In the genomic region with DNA sequence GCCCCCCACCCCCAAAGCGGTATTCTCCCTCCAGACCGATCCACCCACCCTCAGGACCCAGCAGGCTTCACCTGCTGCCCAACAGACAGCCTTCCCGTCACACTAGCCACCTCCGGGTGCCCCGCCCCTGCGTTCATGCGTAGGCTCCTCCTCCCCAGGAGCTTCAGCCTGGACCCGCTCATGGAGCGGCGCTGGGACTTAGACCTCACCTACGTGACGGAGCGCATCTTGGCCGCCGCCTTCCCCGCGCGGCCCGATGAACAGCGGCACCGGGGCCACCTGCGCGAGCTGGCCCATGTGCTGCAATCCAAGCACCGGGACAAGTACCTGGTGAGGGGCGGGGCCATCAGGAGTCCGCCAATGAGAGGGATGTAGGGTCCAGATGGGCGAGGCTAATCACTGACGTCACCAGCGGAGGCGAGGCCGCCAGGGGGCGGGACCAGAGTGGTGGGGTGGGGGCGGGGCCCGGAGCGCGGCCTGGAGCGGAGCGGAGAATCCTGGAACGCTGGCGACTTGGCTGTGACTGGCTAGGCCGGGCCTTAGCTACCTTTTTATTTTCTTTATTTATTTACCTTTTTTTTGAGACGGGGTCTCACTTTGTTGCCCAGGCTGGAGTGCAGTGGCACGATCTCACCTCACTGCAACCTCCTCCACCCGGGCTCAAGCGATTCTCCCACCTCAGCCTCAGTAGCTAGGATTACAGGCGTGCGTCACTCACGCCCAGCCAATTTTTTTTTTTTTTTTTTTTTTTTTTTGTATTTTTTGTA, we compare ENCODE assay signal across 8 cellular contexts. TPM values are rescaled to one million over a fixed set of nuclear protein-coding genes. Genes with fewer than 3 reads are reported as not detected.
A peak's percentile ranks its signal among the peaks of the same experiment; 100 is the strongest.
DNase-seq lines count a peak whose midpoint lies in the region; ATAC-seq and TF ChIP-seq lines count a peak whose summit lies in the region.

No MANE protein-coding gene starts in this region.

- H4K5ac ChIP-seq in IMR-90 (ENCODE audit: low read depth, low read length), result no peak overlapping the region

- WGBS in IMR-90 (ENCODE audit: extremely low coverage in 2 of 2, insufficient read length in 1 of 2), 2 experiments, result 10% methylated on average over 2 of the region's 48 CpGs; no CpG with 5 or more reads in 1 of the 2 experiments

- H3K4me1 Mint-ChIP-seq in naive thymus-derived CD8-positive, alpha-beta T cell, result peaks cover 7 to 21% (median 16%) of the 10 kb centered on the region in 4 donors
- H3K4me1 Mint-ChIP-seq in stimulated activated memory B cell treated with anti-CD40 and anti-IgM and Interleukin-4, amounts not matched to agents 10 μg/mL and 1 μg/mL and 100 μg/mL, for 72 hours, result peaks cover 12% of the 10 kb centered on the region

- H3K79me2 ChIP-seq in OCI-LY7 (ENCODE audit: insufficient read depth, low read depth, low read length), result no peaks in the 10 kb centered on the region

- peak; percentile 97 for DNase-seq in D341Med (ENCODE audit: low spot score)
- peak; percentile 77 for DNase-seq in IMR-90
- DNase-seq in OCI-LY7 (ENCODE audit: low spot score), result peak; percentile 93
- DNase-seq in activated T-helper 1 cell treated with anti-CD3 and anti-CD28 coated beads, Interleukin-2, amount 50 U/mL, for 16 hours (ENCODE audit: low read depth in 1 of 2, low spot score in 1 of 2), result peak; percentile 80 to 86
- DNase-seq in fibroblast of mammary gland (ENCODE audit: low read depth), result peak; percentile 85
- DNase-seq in naive thymus-derived CD8-positive, alpha-beta T cell, result peak; percentile 87 to 96 (median 92)

- H2AK9ac ChIP-seq in IMR-90 (replicated peaks; ENCODE audit: low read depth, low read length, poor library complexity), result peak overlapping the region; percentile 96

- peak overlapping the region; percentile 90 for H2AFZ ChIP-seq in IMR-90 (replicated peaks; ENCODE audit: low read length, poor library complexity)
- peak overlapping the region; percentile 83 for H2AFZ ChIP-seq in OCI-LY7 (ENCODE audit: low read length)

- H3K9me3 ChIP-seq in IMR-90 (ENCODE audit: control insufficient read depth, insufficient read depth, low read length) (no peaks in the 10 kb centered on the region), OCI-LY7 (ENCODE audit: low read length) (no peaks in the 10 kb centered on the region)

- H3K4me3 ChIP-seq in IMR-90 (ENCODE audit: insufficient read depth, low read depth, low read length), result peak overlapping the region; percentile 35
- peak overlapping the region; percentile 75 for H3K4me3 ChIP-seq in OCI-LY7 (ENCODE audit: low read depth, low read length, poor library complexity, severe bottlenecking)
- peak overlapping the region; percentile 36 for H3K4me3 ChIP-seq in fibroblast of mammary gland (ENCODE audit: control insufficient read depth, low read depth, low read length)

- H3K4me1 ChIP-seq in IMR-90 (ENCODE audit: control insufficient read depth, insufficient read depth, low read length) (peaks cover 38% of the 10 kb centered on the region), OCI-LY7 (ENCODE audit: insufficient read depth, low read length, poor library complexity, severe bottlenecking) (peaks cover 10% of the 10 kb centered on the region)

- no peak for TF ChIP-seq RAD21 in IMR-90 (IDR thresholded peaks at IDR 0.05; ENCODE audit: low read length)

- peak overlapping the region; percentile 63 for H3K4ac ChIP-seq in IMR-90 (ENCODE audit: low read depth, low read length)

- dilution Hi-C loops in IMR-90 (cut with HindIII; ENCODE audit: low sequenced_read_pairs, unreplicated experiment), result no loop called here

- no peak overlapping the region for H2BK5ac ChIP-seq in IMR-90 (ENCODE audit: low read depth, low read length, poor library complexity, severe bottlenecking)

- H3K79me1 ChIP-seq in IMR-90 (ENCODE audit: low read depth in 1 of 2, low read length in 2 of 2), result peaks cover 5 to 52% of the 10 kb centered on the region in 2 experiments; a peak in 3 of 4 replicates

- CTCF ChIA-PET in IMR-90 (lab: Yijun Ruan, JAX) (no interaction called here), OCI-LY7 (lab: Charles Lee; ENCODE audit: unreplicated experiment) (interaction anchor here (0.6 to 1.1 kb wide), 5 partner anchors 12 to 411 kb away, joined by 3 to 6 read pairs (median 5); no protein-coding TSS in a partner anchor)

- H3K9me2 ChIP-seq in OCI-LY7 (ENCODE audit: insufficient read depth, low read length), result no peaks in the 10 kb centered on the region

- peaks cover 52% of the 10 kb centered on the region for H3K36me3 ChIP-seq in IMR-90 (ENCODE audit: control insufficient read depth, insufficient read depth, low read length)
- H3K36me3 ChIP-seq in OCI-LY7 (ENCODE audit: insufficient read depth, low read length), result no peaks in the 10 kb centered on the region

- H3K9me3 Mint-ChIP-seq in naive thymus-derived CD8-positive, alpha-beta T cell, result no peaks in the 10 kb centered on the region
- H3K9me3 Mint-ChIP-seq in stimulated activated memory B cell treated with anti-CD40 and anti-IgM and Interleukin-4, amounts not matched to agents 10 μg/mL and 1 μg/mL and 100 μg/mL, for 72 hours, result no peaks in the 10 kb centered on the region

- peaks cover 21% of the 10 kb centered on the region for H3K9me1 ChIP-seq in IMR-90 (ENCODE audit: insufficient read depth, low read length)

- H4K20me1 ChIP-seq in IMR-90 (ENCODE audit: insufficient read depth, low read length) (peaks cover 16% of the 10 kb centered on the region), OCI-LY7 (ENCODE audit: insufficient read depth, low read length) (no peaks in the 10 kb centered on the region)

- H2BK20ac ChIP-seq in IMR-90 (ENCODE audit: low read depth, low read length), result no peak overlapping the region

- TF ChIP-seq POLR2A in IMR-90 (IDR thresholded peaks at IDR 0.05; ENCODE audit: low read depth, low read length), result no peak

- TF ChIP-seq CTCF in IMR-90 (conservative IDR thresholded peaks at IDR 0.05; ENCODE audit: low read depth, low read length) (no peak), OCI-LY7 (conservative IDR thresholded peaks at IDR 0.05; ENCODE audit: low read length) (no peak), fibroblast of mammary gland (conservative IDR thresholded peaks at IDR 0.05; ENCODE audit: control insufficient read depth, insufficient read depth, low read depth, low read length) (no peak)

- POLR2A ChIA-PET in IMR-90 (lab: Charles Lee; ENCODE audit: unreplicated experiment) (interaction anchor here (0.6 kb wide), 1 partner anchor 79 kb away, joined by 8 read pairs; no protein-coding TSS in a partner anchor), OCI-LY7 (lab: Charles Lee) (interaction anchor here (0.5 to 2.5 kb wide), 10 partner anchors 12 to 1293 kb away, joined by 3 to 7 read pairs (median 4); a partner anchor contains a TSS)
- POLR2A ChIA-PET in naive thymus-derived CD8-positive, alpha-beta T cell (lab: Charles Lee), result interaction anchor here (0.5 to 3.9 kb wide), 16 partner anchors 10 to 471 kb away, joined by 3 to 16 read pairs (median 3); a partner anchor contains a TSS

- H3K27ac ChIP-seq in IMR-90 (ENCODE audit: insufficient read depth, low read length) (peak overlapping the region; percentile 20; the same call in 1 of the 2 replicates), OCI-LY7 (ENCODE audit: low read depth, low read length, poor library complexity, severe bottlenecking) (no peak overlapping the region)

- peak overlapping the region; percentile 17; the same call in 1 of the 2 replicates for H2BK120ac ChIP-seq in IMR-90 (ENCODE audit: low read depth, low read length)

- H2AK5ac ChIP-seq in IMR-90 (ENCODE audit: low read depth, low read length), result peak overlapping the region; percentile 79

- no peak overlapping the region for H3K14ac ChIP-seq in IMR-90 (replicated peaks; ENCODE audit: low read depth, low read length)

- in situ Hi-C loops in IMR-90 (cut with MboI; ENCODE audit: low sequenced_read_pairs), result no loop called here

- no peaks in the 10 kb centered on the region for H3K36me3 Mint-ChIP-seq in naive thymus-derived CD8-positive, alpha-beta T cell
- H3K36me3 Mint-ChIP-seq in stimulated activated memory B cell treated with anti-CD40 and anti-IgM and Interleukin-4, amounts not matched to agents 10 μg/mL and 1 μg/mL and 100 μg/mL, for 72 hours, result no peaks in the 10 kb centered on the region

- peaks cover 0 to 2% (median 0%) of the 10 kb centered on the region in 5 donors for H3K27me3 Mint-ChIP-seq in naive thymus-derived CD8-positive, alpha-beta T cell
- H3K27me3 Mint-ChIP-seq in stimulated activated memory B cell treated with anti-CD40 and anti-IgM and Interleukin-4, amounts not matched to agents 10 μg/mL and 1 μg/mL and 100 μg/mL, for 72 hours, result peaks cover 11% of the 10 kb centered on the region

- peak overlapping the region; percentile 82 to 97 (median 94) for H3K27ac Mint-ChIP-seq in naive thymus-derived CD8-positive, alpha-beta T cell
- peak overlapping the region; percentile 92 for H3K27ac Mint-ChIP-seq in stimulated activated memory B cell treated with anti-CD40 and anti-IgM and Interleukin-4, amounts not matched to agents 10 μg/mL and 1 μg/mL and 100 μg/mL, for 72 hours

- BruUV-seq in IMR-90 (replicated peaks; lab: Mats Ljungman, UMichigan) (no TSS peak), OCI-LY7 (replicated peaks; lab: Mats Ljungman, UMichigan) (no TSS peak)

- no peak overlapping the region for H3K18ac ChIP-seq in IMR-90 (ENCODE audit: low read depth, low read length)

- intact Hi-C loops in IMR-90 (cut with micrococcal nuclease), result loop anchor here (5.0 kb wide), 1 partner anchor 243 kb away; a partner anchor contains a TSS
- intact Hi-C loops in OCI-LY7 (cut with micrococcal nuclease; ENCODE audit: unreplicated experiment), result loop anchor here (1.0 kb wide), 1 partner anchor 25 kb away; a partner anchor contains a TSS

- H3K4me2 ChIP-seq in IMR-90 (ENCODE audit: low read depth, low read length) (peak overlapping the region; percentile 81), OCI-LY7 (ENCODE audit: low read length) (peak overlapping the region; percentile 81)

- no peak overlapping the region for H3K23ac ChIP-seq in IMR-90 (ENCODE audit: low read depth, low read length)

- H2BK15ac ChIP-seq in IMR-90 (ENCODE audit: low read depth, low read length), result no peak overlapping the region

- peak overlapping the region; percentile 90 to 99 (median 96) for H3K4me3 Mint-ChIP-seq in naive thymus-derived CD8-positive, alpha-beta T cell
- peak overlapping the region; percentile 95 for H3K4me3 Mint-ChIP-seq in stimulated activated memory B cell treated with anti-CD40 and anti-IgM and Interleukin-4, amounts not matched to agents 10 μg/mL and 1 μg/mL and 100 μg/mL, for 72 hours

- H4K91ac ChIP-seq in IMR-90 (ENCODE audit: insufficient read depth, low read depth, low read length), result peak overlapping the region; percentile 33; the same call in 1 of the 2 replicates

- 0 out of 2 replicates have a peak overlapping the region, but pooled peaks have one; percentile 32 for H3K9ac ChIP-seq in IMR-90 (ENCODE audit: low read depth, low read length)

- ATAC-seq in GM21423 (IDR thresholded peaks at IDR 0.05; ENCODE audit: unreplicated experiment) (peak; percentile 88), IMR-90 (ENCODE audit: low read depth) (peak; percentile 39)
- peak; percentile 89 for ATAC-seq in naive thymus-derived CD8-positive, alpha-beta T cell
- ATAC-seq in stimulated activated memory B cell treated with anti-CD40 and anti-IgM and Interleukin-4, amounts not matched to agents 10 μg/mL and 1 μg/mL and 100 μg/mL, for 72 hours, result peak; percentile 95

- H3K56ac ChIP-seq in IMR-90 (ENCODE audit: extremely low read depth, insufficient read depth, low read length), result no peak overlapping the region

- peak overlapping the region in 1 of 2 experiments; percentile 67; a peak in 2 of 4 replicates for H4K8ac ChIP-seq in IMR-90 (ENCODE audit: low read depth in 2 of 2, low read length in 2 of 2)

- H3K27me3 ChIP-seq in IMR-90 (ENCODE audit: control insufficient read depth, insufficient read depth, low read length), result no peaks in the 10 kb centered on the region

RNA-seq across cellular contexts. Expression of a gene that starts 4.4 kb away (rescaled TPM):
- total RNA-seq in IMR-90 (2012; rRNA removed) (10.4 and 10.6 TPM in 2 replicates), OCI-LY7 (2022) (1.3 and 1.6 TPM in 2 replicates)
- 67.2 and 68.0 TPM in 2 replicates for polyA plus RNA-seq in IMR-90 (2012; rRNA removed)
- polyA plus RNA-seq in IMR-90 (2012; cell fraction: cytosol; rRNA removed), result 18.8 and 35.8 TPM in 2 replicates
- polyA plus RNA-seq in IMR-90 (2012; cell fraction: nucleus; rRNA removed; ENCODE audit: low replicate concordance), result 243 and 578 TPM in 2 replicates
- 0.25 TPM in 1 of 2 replicates, not detected in the other for total RNA-seq in OCI-LY7 (2014; rRNA removed; shearing (Covaris generic))
- 1 to 10 TPM; 2.4 to 3.0 TPM for total RNA-seq in naive thymus-derived CD8-positive, alpha-beta T cell
- under 1 TPM in 2 of 3 donors, not detected in 1; 0.13 to 0.19 TPM for polyA plus RNA-seq in naive thymus-derived CD8-positive, alpha-beta T cell

RNA-seq across cellular contexts. Expression of a gene that starts 24.9 kb away (rescaled TPM):
- total RNA-seq in IMR-90 (2012; rRNA removed) (21.7 and 25.6 TPM in 2 replicates), OCI-LY7 (2022) (17.2 and 20.5 TPM in 2 replicates)
- polyA plus RNA-seq in IMR-90 (2012; rRNA removed), result 27.8 and 28.8 TPM in 2 replicates
- 20.9 and 26.7 TPM in 2 replicates for polyA plus RNA-seq in IMR-90 (2012; cell fraction: cytosol; rRNA removed)
- 24.4 and 31.3 TPM in 2 replicates for polyA plus RNA-seq in IMR-90 (2012; cell fraction: nucleus; rRNA removed; ENCODE audit: low replicate concordance)
- 7.3 and 10.9 TPM in 2 replicates for total RNA-seq in OCI-LY7 (2014; rRNA removed; shearing (Covaris generic))
- 10 to 100 TPM; 47.8 to 50.0 TPM for total RNA-seq in naive thymus-derived CD8-positive, alpha-beta T cell
- 10 to 100 TPM; 49.4 to 53.2 (median 51.7) TPM for polyA plus RNA-seq in naive thymus-derived CD8-positive, alpha-beta T cell

RNA-seq across cellular contexts. Expression of a gene that starts 43.2 kb away (rescaled TPM):
- 124 and 140 TPM in 2 replicates for total RNA-seq in IMR-90 (2012; rRNA removed)
- polyA plus RNA-seq in IMR-90 (2012; rRNA removed), result 337 and 373 TPM in 2 replicates
- 592 and 623 TPM in 2 replicates for polyA plus RNA-seq in IMR-90 (2012; cell fraction: cytosol; rRNA removed)
- 90.7 and 186 TPM in 2 replicates for polyA plus RNA-seq in IMR-90 (2012; cell fraction: nucleus; rRNA removed; ENCODE audit: low replicate concordance)
- total RNA-seq in OCI-LY7 (2014; rRNA removed; shearing (Covaris generic)), result not detected in 2 replicates
- 1.2 and 2.9 TPM in 2 replicates for total RNA-seq in OCI-LY7 (2022)
- under 1 TPM in 1 of 2 experiments, not detected in 1; 0.65 TPM for total RNA-seq in naive thymus-derived CD8-positive, alpha-beta T cell
- 10 to 100 TPM in 2 of 3 donors, 1 to 10 TPM in 1; 7.5 to 16.9 (median 16.9) TPM for polyA plus RNA-seq in naive thymus-derived CD8-positive, alpha-beta T cell

RNA-seq across cellular contexts. Expression of a gene that starts 48.0 kb away (rescaled TPM):
- total RNA-seq in IMR-90 (2012; rRNA removed) (671 and 1,144 TPM in 2 replicates), OCI-LY7 (2022) (745 and 898 TPM in 2 replicates)
- 227 and 313 TPM in 2 replicates for polyA plus RNA-seq in IMR-90 (2012; rRNA removed)
- 54.7 and 79.0 TPM in 2 replicates for polyA plus RNA-seq in IMR-90 (2012; cell fraction: cytosol; rRNA removed)
- polyA plus RNA-seq in IMR-90 (2012; cell fraction: nucleus; rRNA removed; ENCODE audit: low replicate concordance), result 40.3 and 157 TPM in 2 replicates
- total RNA-seq in OCI-LY7 (2014; rRNA removed; shearing (Covaris generic)), result 645 and 872 TPM in 2 replicates
- total RNA-seq in naive thymus-derived CD8-positive, alpha-beta T cell, result 100 to 1,000 TPM; 752 to 804 TPM
- polyA plus RNA-seq in naive thymus-derived CD8-positive, alpha-beta T cell, result 100 to 1,000 TPM; 116 to 146 (median 124) TPM

RNA-seq across cellular contexts. Expression of a gene that starts 49.0 kb away (rescaled TPM):
- under 0.01 and 0.18 TPM in 2 replicates for total RNA-seq in IMR-90 (2012; rRNA removed)
- polyA plus RNA-seq in IMR-90 (2012; rRNA removed), result 0.39 and 0.55 TPM in 2 replicates
- polyA plus RNA-seq in IMR-90 (2012; cell fraction: cytosol; rRNA removed), result 0.18 and 0.27 TPM in 2 replicates
- polyA plus RNA-seq in IMR-90 (2012; cell fraction: nucleus; rRNA removed; ENCODE audit: low replicate concordance), result 0.52 and 1.3 TPM in 2 replicates
- 0.06 and 0.08 TPM in 2 replicates for total RNA-seq in OCI-LY7 (2014; rRNA removed; shearing (Covaris generic))
- total RNA-seq in OCI-LY7 (2022), result 1.2 and 1.8 TPM in 2 replicates
- under 1 TPM; 0.42 to 0.80 TPM for total RNA-seq in naive thymus-derived CD8-positive, alpha-beta T cell
- polyA plus RNA-seq in naive thymus-derived CD8-positive, alpha-beta T cell, result under 1 TPM; 0.67 to 0.77 (median 0.71) TPM

Comparison
In these comparisons a context has a peak if more than half of its experiments do, and no peak if none do; other contexts are left out.
1. ATAC-seq: peak in every context shown above with its lines; median percentile 95 in stimulated activated memory B cell treated with anti-CD40 and anti-IgM and Interleukin-4, amounts not matched to agents 10 μg/mL and 1 μg/mL and 100 μg/mL, for 72 hours; 89 in naive thymus-derived CD8-positive, alpha-beta T cell; 88 in GM21423; 39 in IMR-90.
2. RNA of a gene that starts 43.2 kb away (total RNA-seq): 124 to 140 TPM in IMR-90; 1.2 to 2.9 TPM in OCI-LY7 and 0.65 TPM in naive thymus-derived CD8-positive, alpha-beta T cell; every median in the first group is over 10 times any median in the second.
3. Peak in every context shown above with its lines, with median percentiles within 50 percentile points of each other: DNase-seq and H3K4me3 ChIP-seq.